In genomic region chr10:95656291-95657164, GRCh38 we compare ENCODE assay signal across 1 cellular context.
TF ChIP-seq lines count a peak whose summit lies in the region.

Gene ALDH18A1 (minus strand): TSS chr10:95656711. CDS start chr10:95653377, 3,334 bp downstream.

TF ChIP-seq in K562, 482 proteins besides CTCF, POLR2A, EP300 and RAD21 (continued from another document and continues in another):
- no peak for TF ChIP-seq ZNF586 (CRISPR knock-in tag; conservative IDR thresholded peaks at IDR 0.05)
- TF ChIP-seq PHF8 (IDR thresholded peaks at IDR 0.05; ENCODE audit: borderline replicate concordance, low read length), result peak; percentile 66; the same call in 1 of the 2 replicates
- no peak for TF ChIP-seq TAF7 (tag; IDR thresholded peaks at IDR 0.05)
- TF ChIP-seq, protein P1, sequence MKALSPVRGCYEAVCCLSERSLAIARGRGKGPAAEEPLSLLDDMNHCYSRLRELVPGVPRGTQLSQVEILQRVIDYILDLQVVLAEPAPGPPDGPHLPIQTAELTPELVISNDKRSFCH (CRISPR knock-in tag; IDR thresholded peaks at IDR 0.05), result no peak
- TF ChIP-seq, protein P1 (tag; IDR thresholded peaks at IDR 0.05), result no peak
- peak in 1 of 3 experiments; percentile 15 for TF ChIP-seq YY1 (IDR thresholded peaks at IDR 0.05; ENCODE audit: borderline replicate concordance in 1 of 3, control insufficient read depth in 1 of 3, extremely low read depth in 1 of 3, insufficient read depth in 3 of 3, insufficient read length in 1 of 3, insufficient replicate concordance in 2 of 3, low read depth in 1 of 3, low read length in 2 of 3)
- TF ChIP-seq CHD2 (IDR thresholded peaks at IDR 0.05; ENCODE audit: low read depth, low read length), result no peak
- TF ChIP-seq NCOA4 (IDR thresholded peaks at IDR 0.05; ENCODE audit: partially characterized antibody), result no peak
- TF ChIP-seq ZNF165 (CRISPR knock-in tag; IDR thresholded peaks at IDR 0.05; ENCODE audit: borderline replicate concordance), result no peak
- no peak for TF ChIP-seq COPS2 (conservative IDR thresholded peaks at IDR 0.05)
- peak; percentile 41; the same call in 1 of the 2 replicates for TF ChIP-seq CREB1 (IDR thresholded peaks at IDR 0.05)
- TF ChIP-seq CREB1 (CRISPR knock-in tag; IDR thresholded peaks at IDR 0.05), result 0 out of 2 replicates have a peak, but pooled peaks have one; percentile 63
- TF ChIP-seq, protein P2, sequence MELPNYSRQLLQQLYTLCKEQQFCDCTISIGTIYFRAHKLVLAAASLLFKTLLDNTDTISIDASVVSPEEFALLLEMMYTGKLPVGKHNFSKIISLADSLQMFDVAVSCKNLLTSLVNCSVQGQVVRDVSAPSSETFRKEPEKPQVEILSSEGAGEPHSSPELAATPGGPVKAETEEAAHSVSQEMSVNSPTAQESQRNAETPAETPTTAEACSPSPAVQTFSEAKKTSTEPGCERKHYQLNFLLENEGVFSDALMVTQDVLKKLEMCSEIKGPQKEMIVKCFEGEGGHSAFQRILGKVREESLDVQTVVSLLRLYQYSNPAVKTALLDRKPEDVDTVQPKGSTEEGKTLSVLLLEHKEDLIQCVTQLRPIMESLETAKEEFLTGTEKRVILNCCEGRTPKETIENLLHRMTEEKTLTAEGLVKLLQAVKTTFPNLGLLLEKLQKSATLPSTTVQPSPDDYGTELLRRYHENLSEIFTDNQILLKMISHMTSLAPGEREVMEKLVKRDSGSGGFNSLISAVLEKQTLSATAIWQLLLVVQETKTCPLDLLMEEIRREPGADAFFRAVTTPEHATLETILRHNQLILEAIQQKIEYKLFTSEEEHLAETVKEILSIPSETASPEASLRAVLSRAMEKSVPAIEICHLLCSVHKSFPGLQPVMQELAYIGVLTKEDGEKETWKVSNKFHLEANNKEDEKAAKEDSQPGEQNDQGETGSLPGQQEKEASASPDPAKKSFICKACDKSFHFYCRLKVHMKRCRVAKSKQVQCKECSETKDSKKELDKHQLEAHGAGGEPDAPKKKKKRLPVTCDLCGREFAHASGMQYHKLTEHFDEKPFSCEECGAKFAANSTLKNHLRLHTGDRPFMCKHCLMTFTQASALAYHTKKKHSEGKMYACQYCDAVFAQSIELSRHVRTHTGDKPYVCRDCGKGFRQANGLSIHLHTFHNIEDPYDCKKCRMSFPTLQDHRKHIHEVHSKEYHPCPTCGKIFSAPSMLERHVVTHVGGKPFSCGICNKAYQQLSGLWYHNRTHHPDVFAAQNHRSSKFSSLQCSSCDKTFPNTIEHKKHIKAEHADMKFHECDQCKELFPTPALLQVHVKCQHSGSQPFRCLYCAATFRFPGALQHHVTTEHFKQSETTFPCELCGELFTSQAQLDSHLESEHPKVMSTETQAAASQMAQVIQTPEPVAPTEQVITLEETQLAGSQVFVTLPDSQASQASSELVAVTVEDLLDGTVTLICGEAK (IDR thresholded peaks at IDR 0.05), result no peak
- TF ChIP-seq, protein P2 (CRISPR knock-in tag; IDR thresholded peaks at IDR 0.05), result no peak
- no peak for TF ChIP-seq XRCC3 (IDR thresholded peaks at IDR 0.05)
- TF ChIP-seq MCM5 (IDR thresholded peaks at IDR 0.05; ENCODE audit: low read depth), result no peak
- TF ChIP-seq NFYB (IDR thresholded peaks at IDR 0.05; ENCODE audit: extremely low read depth, insufficient read length), result no peak
- no peak for TF ChIP-seq SMARCC2 (IDR thresholded peaks at IDR 0.05; ENCODE audit: low read depth)
- TF ChIP-seq ZNF766 (CRISPR knock-in tag; conservative IDR thresholded peaks at IDR 0.05), result no peak
- TF ChIP-seq HDGF (IDR thresholded peaks at IDR 0.05), result no peak
- TF ChIP-seq ZFP91 (CRISPR knock-in tag; IDR thresholded peaks at IDR 0.05), result no peak
- no peak for TF ChIP-seq ZNF197 (CRISPR knock-in tag; IDR thresholded peaks at IDR 0.05; ENCODE audit: low read depth)
- no peak for TF ChIP-seq ZNF445 (CRISPR knock-in tag; IDR thresholded peaks at IDR 0.05; ENCODE audit: low read depth)
- no peak for TF ChIP-seq ZNF23 (CRISPR knock-in tag; IDR thresholded peaks at IDR 0.05)
- no peak for TF ChIP-seq ZNF696 (CRISPR knock-in tag; conservative IDR thresholded peaks at IDR 0.05)
- no peak for TF ChIP-seq HSF4 (CRISPR knock-in tag; IDR thresholded peaks at IDR 0.05; ENCODE audit: borderline replicate concordance)
- no peak for TF ChIP-seq TCFL5 (CRISPR knock-in tag; conservative IDR thresholded peaks at IDR 0.05)
- TF ChIP-seq SREBF1 (IDR thresholded peaks at IDR 0.05; ENCODE audit: borderline replicate concordance, low read depth, low read length), result no peak
- TF ChIP-seq, protein P3, sequence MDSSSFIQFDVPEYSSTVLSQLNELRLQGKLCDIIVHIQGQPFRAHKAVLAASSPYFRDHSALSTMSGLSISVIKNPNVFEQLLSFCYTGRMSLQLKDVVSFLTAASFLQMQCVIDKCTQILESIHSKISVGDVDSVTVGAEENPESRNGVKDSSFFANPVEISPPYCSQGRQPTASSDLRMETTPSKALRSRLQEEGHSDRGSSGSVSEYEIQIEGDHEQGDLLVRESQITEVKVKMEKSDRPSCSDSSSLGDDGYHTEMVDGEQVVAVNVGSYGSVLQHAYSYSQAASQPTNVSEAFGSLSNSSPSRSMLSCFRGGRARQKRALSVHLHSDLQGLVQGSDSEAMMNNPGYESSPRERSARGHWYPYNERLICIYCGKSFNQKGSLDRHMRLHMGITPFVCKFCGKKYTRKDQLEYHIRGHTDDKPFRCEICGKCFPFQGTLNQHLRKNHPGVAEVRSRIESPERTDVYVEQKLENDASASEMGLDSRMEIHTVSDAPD (CRISPR knock-in tag; IDR thresholded peaks at IDR 0.05), result no peak
- TF ChIP-seq ZNF280B (CRISPR knock-in tag; IDR thresholded peaks at IDR 0.05), result no peak
- no peak for TF ChIP-seq CBX5 (IDR thresholded peaks at IDR 0.05; ENCODE audit: borderline replicate concordance, low read depth)
- TF ChIP-seq, protein P4, sequence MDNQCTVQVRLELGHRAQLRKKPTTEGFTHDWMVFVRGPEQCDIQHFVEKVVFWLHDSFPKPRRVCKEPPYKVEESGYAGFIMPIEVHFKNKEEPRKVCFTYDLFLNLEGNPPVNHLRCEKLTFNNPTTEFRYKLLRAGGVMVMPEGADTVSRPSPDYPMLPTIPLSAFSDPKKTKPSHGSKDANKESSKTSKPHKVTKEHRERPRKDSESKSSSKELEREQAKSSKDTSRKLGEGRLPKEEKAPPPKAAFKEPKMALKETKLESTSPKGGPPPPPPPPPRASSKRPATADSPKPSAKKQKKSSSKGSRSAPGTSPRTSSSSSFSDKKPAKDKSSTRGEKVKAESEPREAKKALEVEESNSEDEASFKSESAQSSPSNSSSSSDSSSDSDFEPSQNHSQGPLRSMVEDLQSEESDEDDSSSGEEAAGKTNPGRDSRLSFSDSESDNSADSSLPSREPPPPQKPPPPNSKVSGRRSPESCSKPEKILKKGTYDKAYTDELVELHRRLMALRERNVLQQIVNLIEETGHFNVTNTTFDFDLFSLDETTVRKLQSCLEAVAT (IDR thresholded peaks at IDR 0.05), result no peak
- no peak for TF ChIP-seq ZNF146 (CRISPR knock-in tag; IDR thresholded peaks at IDR 0.05; ENCODE audit: unreplicated experiment)
- TF ChIP-seq GATAD2B (IDR thresholded peaks at IDR 0.05; ENCODE audit: borderline replicate concordance), result no peak
- TF ChIP-seq, protein P5, sequence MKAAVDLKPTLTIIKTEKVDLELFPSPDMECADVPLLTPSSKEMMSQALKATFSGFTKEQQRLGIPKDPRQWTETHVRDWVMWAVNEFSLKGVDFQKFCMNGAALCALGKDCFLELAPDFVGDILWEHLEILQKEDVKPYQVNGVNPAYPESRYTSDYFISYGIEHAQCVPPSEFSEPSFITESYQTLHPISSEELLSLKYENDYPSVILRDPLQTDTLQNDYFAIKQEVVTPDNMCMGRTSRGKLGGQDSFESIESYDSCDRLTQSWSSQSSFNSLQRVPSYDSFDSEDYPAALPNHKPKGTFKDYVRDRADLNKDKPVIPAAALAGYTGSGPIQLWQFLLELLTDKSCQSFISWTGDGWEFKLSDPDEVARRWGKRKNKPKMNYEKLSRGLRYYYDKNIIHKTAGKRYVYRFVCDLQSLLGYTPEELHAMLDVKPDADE (conservative IDR thresholded peaks at IDR 0.05; ENCODE audit: control insufficient read depth, low read depth, low read length), result no peak
- TF ChIP-seq, protein P6, sequence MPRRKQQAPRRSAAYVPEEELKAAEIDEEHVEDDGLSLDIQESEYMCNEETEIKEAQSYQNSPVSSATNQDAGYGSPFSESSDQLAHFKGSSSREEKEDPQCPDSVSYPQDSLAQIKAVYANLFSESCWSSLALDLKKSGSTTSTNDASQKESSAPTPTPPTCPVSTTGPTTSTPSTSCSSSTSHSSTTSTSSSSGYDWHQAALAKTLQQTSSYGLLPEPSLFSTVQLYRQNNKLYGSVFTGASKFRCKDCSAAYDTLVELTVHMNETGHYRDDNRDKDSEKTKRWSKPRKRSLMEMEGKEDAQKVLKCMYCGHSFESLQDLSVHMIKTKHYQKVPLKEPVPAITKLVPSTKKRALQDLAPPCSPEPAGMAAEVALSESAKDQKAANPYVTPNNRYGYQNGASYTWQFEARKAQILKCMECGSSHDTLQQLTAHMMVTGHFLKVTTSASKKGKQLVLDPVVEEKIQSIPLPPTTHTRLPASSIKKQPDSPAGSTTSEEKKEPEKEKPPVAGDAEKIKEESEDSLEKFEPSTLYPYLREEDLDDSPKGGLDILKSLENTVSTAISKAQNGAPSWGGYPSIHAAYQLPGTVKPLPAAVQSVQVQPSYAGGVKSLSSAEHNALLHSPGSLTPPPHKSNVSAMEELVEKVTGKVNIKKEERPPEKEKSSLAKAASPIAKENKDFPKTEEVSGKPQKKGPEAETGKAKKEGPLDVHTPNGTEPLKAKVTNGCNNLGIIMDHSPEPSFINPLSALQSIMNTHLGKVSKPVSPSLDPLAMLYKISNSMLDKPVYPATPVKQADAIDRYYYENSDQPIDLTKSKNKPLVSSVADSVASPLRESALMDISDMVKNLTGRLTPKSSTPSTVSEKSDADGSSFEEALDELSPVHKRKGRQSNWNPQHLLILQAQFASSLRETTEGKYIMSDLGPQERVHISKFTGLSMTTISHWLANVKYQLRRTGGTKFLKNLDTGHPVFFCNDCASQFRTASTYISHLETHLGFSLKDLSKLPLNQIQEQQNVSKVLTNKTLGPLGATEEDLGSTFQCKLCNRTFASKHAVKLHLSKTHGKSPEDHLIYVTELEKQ (CRISPR knock-in tag; IDR thresholded peaks at IDR 0.05), result no peak
- TF ChIP-seq USF1 (CRISPR knock-in tag; IDR thresholded peaks at IDR 0.05), result peak; percentile 63
- no peak for TF ChIP-seq THRAP3 (IDR thresholded peaks at IDR 0.05; ENCODE audit: borderline replicate concordance)
- TF ChIP-seq SIX5 (IDR thresholded peaks at IDR 0.05; ENCODE audit: borderline replicate concordance in 1 of 2, insufficient read depth in 1 of 2, low read depth in 1 of 2, low read length in 2 of 2), result no peak
- TF ChIP-seq TGIF2 (CRISPR knock-in tag; IDR thresholded peaks at IDR 0.05), result no peak
